In the genomic region with DNA sequence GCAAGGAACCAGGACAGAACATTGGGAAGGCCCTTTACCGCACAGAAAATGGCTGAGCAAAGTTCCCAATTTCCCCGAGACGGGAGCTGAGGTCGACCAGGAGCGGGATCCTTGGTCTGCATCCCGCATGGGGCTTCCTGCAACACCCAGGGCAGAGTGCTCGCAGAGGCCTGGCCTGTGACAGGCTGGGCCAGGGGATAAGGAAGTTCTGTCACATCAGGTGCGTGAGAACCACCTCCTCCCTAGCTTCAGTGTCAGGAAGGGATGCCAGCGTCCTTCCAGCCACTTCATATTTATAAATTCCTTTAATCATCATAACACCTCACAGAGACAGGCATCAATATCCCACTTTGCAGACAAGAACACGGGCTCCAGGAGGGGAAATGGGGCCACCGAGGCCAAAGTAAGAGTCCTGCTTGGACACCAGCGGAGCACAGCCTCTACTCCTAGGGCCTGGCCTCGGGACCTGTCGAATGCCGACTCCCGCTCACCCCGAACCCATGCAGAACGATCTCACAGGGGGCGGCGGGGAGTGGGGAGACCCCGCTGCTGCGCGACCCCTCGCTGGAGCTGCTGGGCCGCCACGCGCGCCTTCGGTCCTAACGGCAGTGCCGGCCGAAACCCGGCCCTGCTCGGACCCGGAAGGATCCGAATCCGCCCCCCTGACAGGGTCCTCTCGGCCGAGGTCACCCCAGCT, we compare ENCODE assay signal across 8 cellular contexts. TPM values are rescaled to one million over a fixed set of nuclear protein-coding genes. Genes with fewer than 3 reads are reported as not detected.
A peak's percentile ranks its signal among the peaks of the same experiment; 100 is the strongest.
DNase-seq lines count a peak whose midpoint lies in the region; ATAC-seq, FAIRE-seq and TF ChIP-seq lines count a peak whose summit lies in the region.

No MANE protein-coding gene starts in this region.

- no peaks in the 10 kb centered on the region for H3K9me2 ChIP-seq in MM.1S (replicated peaks; ENCODE audit: insufficient read depth, low read length)

- H3K9ac ChIP-seq in MM.1S (ENCODE audit: low read length) (peak overlapping the region; percentile 98), K562 (ENCODE audit: insufficient read depth in 1 of 2, low read depth in 2 of 2, low read length in 2 of 2) (peak overlapping the region; percentile 97 to 98)

- H3K79me2 ChIP-seq in MM.1S (ENCODE audit: low read length) (peaks cover 60% of the 10 kb centered on the region), K562 (ENCODE audit: control insufficient read depth, insufficient read depth, low read length) (peaks cover 72% of the 10 kb centered on the region)

- ATAC-seq in GM18861 (IDR thresholded peaks at IDR 0.05; ENCODE audit: unreplicated experiment) (peak; percentile 14), K562 (peak; percentile 2)

- H3K4me3 ChIP-seq in MM.1S (ENCODE audit: low read length) (peak overlapping the region; percentile 97), K562 (peak overlapping the region; percentile 96), kidney epithelial cell (ENCODE audit: low read depth, low read length) (peak overlapping the region; percentile 90), suprapubic skin (peak overlapping the region; percentile 80)

- TF ChIP-seq POLR2A in K562 (conservative IDR thresholded peaks at IDR 0.05) (no peak), suprapubic skin (IDR thresholded peaks at IDR 0.05) (no peak)

- DNase-seq in 8988T = peak; percentile 70
- DNase-seq in MM.1S = no peak
- peak; percentile 37 to 50 (median 44) for DNase-seq in K562 (ENCODE audit: extremely low read depth in 1 of 4, low spot score in 3 of 4)
- DNase-seq in kidney epithelial cell (ENCODE audit: low read depth) = no peak
- peak; percentile 80 to 81 for DNase-seq in suprapubic skin (ENCODE audit: low spot score in 2 of 2)
- no peak for DNase-seq in kidney glomerular epithelial cell (lab: John Stamatoyannopoulos, UW)
- DNase-seq in NCI-H2081 (lab: John Stamatoyannopoulos, UW) = no peak

- H2AFZ ChIP-seq in MM.1S (ENCODE audit: low read length) (peak overlapping the region; percentile 52; the same call in 1 of the 2 replicates), K562 (ENCODE audit: low read depth, low read length) (no peak overlapping the region)

- no peak for TF ChIP-seq RAD21 in K562 (CRISPR knock-in tag; conservative IDR thresholded peaks at IDR 0.05 in 1 of 2, IDR thresholded peaks at IDR 0.05 in 1 of 2)

- H3K36me3 ChIP-seq in MM.1S (replicated peaks; ENCODE audit: insufficient read depth, low read length) (peaks cover 9% of the 10 kb centered on the region; the same call in 1 of the 2 replicates), K562 (ENCODE audit: control insufficient read depth, insufficient read depth, low read length) (peaks cover 71% of the 10 kb centered on the region), kidney epithelial cell (ENCODE audit: control insufficient read depth, insufficient read depth, low read length) (peaks cover 11% of the 10 kb centered on the region), suprapubic skin (peaks cover 53% of the 10 kb centered on the region)

- no peaks in the 10 kb centered on the region; the same call in 1 of the 2 replicates for H4K20me1 ChIP-seq in MM.1S (ENCODE audit: insufficient read depth, low read length)
- peaks cover 44% of the 10 kb centered on the region for H4K20me1 ChIP-seq in K562 (replicated peaks; ENCODE audit: control insufficient read depth, insufficient read depth, low read length)

- no peak for TF ChIP-seq EP300 in K562 (IDR thresholded peaks at IDR 0.05; ENCODE audit: low read length)
- no peak for TF ChIP-seq EP300 in suprapubic skin (IDR thresholded peaks at IDR 0.05)

- WGBS in K562 (ENCODE audit: insufficient coverage, low coverage, missing lambda C conversion rate) = under 1% methylated on average over 28 of the region's 39 CpGs
- WGBS in suprapubic skin = 0% methylated on average over 11 of the region's 39 CpGs

- H3K27me3 ChIP-seq in MM.1S (replicated peaks; ENCODE audit: insufficient read depth, low read length) (no peaks in the 10 kb centered on the region), K562 (ENCODE audit: control insufficient read depth in 2 of 2, insufficient read depth in 2 of 2, low read length in 2 of 2) (no peaks in the 10 kb centered on the region; a peak in 1 of 5 replicates), kidney epithelial cell (ENCODE audit: control insufficient read depth, insufficient read depth, low read length) (no peaks in the 10 kb centered on the region), suprapubic skin (no peaks in the 10 kb centered on the region)

- intact Hi-C loops in K562 (cut with micrococcal nuclease) = loop anchor here (2.0 kb wide), 1 partner anchor 30 kb away; a partner anchor contains a TSS

- in situ Hi-C loops in K562 (cut with MboI) = no loop called here

- TSS peak; percentile 39 for BruUV-seq in K562 (replicated peaks; lab: Mats Ljungman, UMichigan)

- POLR2A ChIA-PET in K562 (lab: Yijun Ruan, JAX) = interaction anchor here (0.6 to 3.1 kb wide), 29 partner anchors 9 to 305 kb away, joined by 3 to 63 read pairs (median 4); no protein-coding TSS in a partner anchor

- no peak for FAIRE-seq in K562 (lab: Jason Lieb, UNC)

- peaks cover 10% of the 10 kb centered on the region for H3F3A ChIP-seq in MM.1S (ENCODE audit: insufficient read depth, low read length)

- CTCF ChIA-PET in K562 (lab: Yijun Ruan, JAX; ENCODE audit: low intra/inter-chr PET ratio) = no interaction called here

- H3K9me3 ChIP-seq in MM.1S (replicated peaks; ENCODE audit: insufficient read depth, low read length) (no peaks in the 10 kb centered on the region), K562 (replicated peaks; ENCODE audit: control insufficient read depth, insufficient read depth, low read depth, low read length) (no peaks in the 10 kb centered on the region), suprapubic skin (no peaks in the 10 kb centered on the region)

- H3K4me2 ChIP-seq in MM.1S (ENCODE audit: low read depth, low read length) = peak overlapping the region; percentile 72
- H3K4me2 ChIP-seq in K562 (ENCODE audit: insufficient read depth, low read length) = peak overlapping the region; percentile 92

- H3K4me1 ChIP-seq in MM.1S (ENCODE audit: low read length) (peaks cover 16% of the 10 kb centered on the region), K562 (replicated peaks in 1 of 2; ENCODE audit: control insufficient read depth in 2 of 2, insufficient read depth in 2 of 2, low read length in 2 of 2) (peaks cover 35 to 55% of the 10 kb centered on the region in 2 experiments; a peak in 4 of 5 replicates), suprapubic skin (peaks cover 61% of the 10 kb centered on the region)

- H3K9me1 ChIP-seq in K562 (ENCODE audit: control insufficient read depth, insufficient read depth, low read length) = peaks cover 10% of the 10 kb centered on the region

- no peak for TF ChIP-seq CTCF in MM.1S (IDR thresholded peaks at IDR 0.05; ENCODE audit: low read length)
- no peak for TF ChIP-seq CTCF in K562 (IDR thresholded peaks at IDR 0.05 in 2 of 3, conservative IDR thresholded peaks at IDR 0.05 in 1 of 3; ENCODE audit: insufficient read depth in 2 of 3, low read depth in 1 of 3, low read length in 3 of 3)
- TF ChIP-seq CTCF in kidney epithelial cell (IDR thresholded peaks at IDR 0.05; ENCODE audit: insufficient read depth, low read length, poor library complexity, severe bottlenecking) = no peak
- no peak for TF ChIP-seq CTCF in suprapubic skin (IDR thresholded peaks at IDR 0.05)

- H3K27ac ChIP-seq in MM.1S (ENCODE audit: low read length) (peak overlapping the region; percentile 100; the same call in 1 of the 2 replicates), K562 (ENCODE audit: extremely low read depth, low read depth, low read length) (peak overlapping the region; percentile 93), suprapubic skin (peak overlapping the region; percentile 100)

RNA-seq across cellular contexts. Expression of a gene that starts 0.5 kb away (rescaled TPM):
- total RNA-seq in K562 (2011; cell fraction: chromatin; rRNA removed; ENCODE audit: low replicate concordance) = 168 and 375 TPM in 2 replicates
- 219 and 250 TPM in 2 replicates for total RNA-seq in K562 (2011; cell fraction: nucleolus; rRNA removed)
- 182 and 198 TPM in 2 replicates for total RNA-seq in K562 (2011; cell fraction: nucleoplasm; rRNA removed)
- total RNA-seq in K562 (2014; rRNA removed) (18.3 and 26.8 TPM in 2 replicates), K562 (2014; rRNA removed; fragmentation: Illumina TruSeq; extraction: Trizol) (12.6 and 18.8 TPM in 2 replicates), K562 (2015; rRNA removed; fragmentation: Illumina TruSeq; extraction: Trizol) (19.9 and 21.3 TPM in 2 replicates), K562 (2021) (55.9 and 59.7 TPM in 2 replicates), kidney epithelial cell (30.6 and 31.1 TPM in 2 replicates), suprapubic skin (10 to 100 TPM; 25.8 to 31.7 (median 27.9) TPM)
- polyA plus RNA-seq in K562 (2011; rRNA removed) (69.1 and 111 TPM in 2 replicates), K562 (2014; fragmentation: Illumina TruSeq; extraction: Trizol) (65.3 and 66.3 TPM in 2 replicates), K562 (2014; fragmentation: Nextera tagmentation; extraction: Ambion mirVana) (10 to 100 TPM in 1 of 2 experiments, 1 to 10 TPM in 1; 9.9 to 12.1 TPM), K562 (2014; rRNA removed) (41.1 and 49.5 TPM in 2 replicates)
- 133 and 146 TPM in 2 replicates for polyA plus RNA-seq in K562 (2011; cell fraction: cytosol; rRNA removed)
- 154 and 183 TPM in 2 replicates for polyA plus RNA-seq in K562 (2011; cell fraction: nucleus; rRNA removed)
- 42.7 and 71.4 TPM in 2 replicates for polyA plus RNA-seq in K562 (2012)
- 80.3 and 82.9 TPM in 2 replicates for polyA minus RNA-seq in K562 (2011; rRNA and poly(A)+ RNA removed)
- polyA minus RNA-seq in K562 (2011; cell fraction: cytosol; rRNA and poly(A)+ RNA removed) = 38.7 and 41.0 TPM in 2 replicates
- 94.4 and 132 TPM in 2 replicates for polyA minus RNA-seq in K562 (2011; cell fraction: nucleus; rRNA and poly(A)+ RNA removed)

RNA-seq across cellular contexts. Expression of a gene that starts 0.8 kb away (rescaled TPM):
- 113 and 349 TPM in 2 replicates for total RNA-seq in K562 (2011; cell fraction: chromatin; rRNA removed; ENCODE audit: low replicate concordance)
- total RNA-seq in K562 (2011; cell fraction: nucleolus; rRNA removed) = 221 and 252 TPM in 2 replicates
- total RNA-seq in K562 (2011; cell fraction: nucleoplasm; rRNA removed) = 129 and 148 TPM in 2 replicates
- total RNA-seq in K562 (2014; rRNA removed) (92.6 and 135 TPM in 2 replicates), K562 (2014; rRNA removed; fragmentation: Illumina TruSeq; extraction: Trizol) (43.5 and 50.6 TPM in 2 replicates), K562 (2015; rRNA removed; fragmentation: Illumina TruSeq; extraction: Trizol) (85.8 and 86.3 TPM in 2 replicates), K562 (2021) (103 and 108 TPM in 2 replicates), kidney epithelial cell (116 and 131 TPM in 2 replicates), suprapubic skin (10 to 100 TPM; 62.4 to 90.1 (median 80.9) TPM)
- polyA plus RNA-seq in K562 (2011; rRNA removed) (72.1 and 81.8 TPM in 2 replicates), K562 (2014; fragmentation: Illumina TruSeq; extraction: Trizol) (88.1 and 93.2 TPM in 2 replicates), K562 (2014; fragmentation: Nextera tagmentation; extraction: Ambion mirVana) (10 to 100 TPM; 10.7 to 13.6 TPM), K562 (2014; rRNA removed) (69.6 and 109 TPM in 2 replicates)
- 86.8 and 148 TPM in 2 replicates for polyA plus RNA-seq in K562 (2011; cell fraction: cytosol; rRNA removed)
- 298 and 428 TPM in 2 replicates for polyA plus RNA-seq in K562 (2011; cell fraction: nucleus; rRNA removed)
- polyA plus RNA-seq in K562 (2012) = 79.6 and 101 TPM in 2 replicates
- 54.7 and 72.9 TPM in 2 replicates for polyA minus RNA-seq in K562 (2011; rRNA and poly(A)+ RNA removed)
- 45.9 and 91.2 TPM in 2 replicates for polyA minus RNA-seq in K562 (2011; cell fraction: cytosol; rRNA and poly(A)+ RNA removed)
- 83.9 and 102 TPM in 2 replicates for polyA minus RNA-seq in K562 (2011; cell fraction: nucleus; rRNA and poly(A)+ RNA removed)

RNA-seq across cellular contexts. Expression of a gene that starts 13.8 kb away (rescaled TPM):
- not detected in 2 replicates for total RNA-seq in K562 (2011; cell fraction: chromatin; rRNA removed; ENCODE audit: low replicate concordance)
- total RNA-seq in K562 (2011; cell fraction: nucleolus; rRNA removed) = not detected in 2 replicates
- not detected in 2 replicates for total RNA-seq in K562 (2011; cell fraction: nucleoplasm; rRNA removed)
- not detected in 2 replicates for total RNA-seq in K562 (2014; rRNA removed)
- not detected in 2 replicates for total RNA-seq in K562 (2014; rRNA removed; fragmentation: Illumina TruSeq; extraction: Trizol)
- total RNA-seq in K562 (2015; rRNA removed; fragmentation: Illumina TruSeq; extraction: Trizol) = not detected in 2 replicates
- not detected in 2 replicates for total RNA-seq in K562 (2021)
- polyA plus RNA-seq in K562 (2011; rRNA removed) = not detected in 2 replicates
- polyA plus RNA-seq in K562 (2011; cell fraction: cytosol; rRNA removed) = not detected in 2 replicates
- polyA plus RNA-seq in K562 (2011; cell fraction: nucleus; rRNA removed) = not detected in 2 replicates
- polyA plus RNA-seq in K562 (2012) = not detected in 2 replicates
- polyA plus RNA-seq in K562 (2014; fragmentation: Illumina TruSeq; extraction: Trizol) = not detected in 2 replicates
- polyA plus RNA-seq in K562 (2014; fragmentation: Nextera tagmentation; extraction: Ambion mirVana) = not detected
- not detected in 2 replicates for polyA plus RNA-seq in K562 (2014; rRNA removed)
- polyA minus RNA-seq in K562 (2011; rRNA and poly(A)+ RNA removed) = not detected in 2 replicates
- polyA minus RNA-seq in K562 (2011; cell fraction: cytosol; rRNA and poly(A)+ RNA removed) = not detected in 2 replicates
- not detected in 2 replicates for polyA minus RNA-seq in K562 (2011; cell fraction: nucleus; rRNA and poly(A)+ RNA removed)
- not detected in 2 replicates for total RNA-seq in kidney epithelial cell
- not detected for total RNA-seq in suprapubic skin

RNA-seq across cellular contexts. Expression of a gene that starts 29.5 kb away (rescaled TPM):
- 63.3 and 67.6 TPM in 2 replicates for total RNA-seq in K562 (2011; cell fraction: chromatin; rRNA removed; ENCODE audit: low replicate concordance)
- 36.5 and 39.2 TPM in 2 replicates for total RNA-seq in K562 (2011; cell fraction: nucleolus; rRNA removed)
- total RNA-seq in K562 (2011; cell fraction: nucleoplasm; rRNA removed) = 42.6 and 50.4 TPM in 2 replicates
- total RNA-seq in K562 (2014; rRNA removed) (13.3 and 14.5 TPM in 2 replicates), K562 (2014; rRNA removed; fragmentation: Illumina TruSeq; extraction: Trizol) (8.6 and 8.7 TPM in 2 replicates), K562 (2015; rRNA removed; fragmentation: Illumina TruSeq; extraction: Trizol) (8.2 and 10.0 TPM in 2 replicates), K562 (2021) (14.9 and 15.2 TPM in 2 replicates), kidney epithelial cell (11.4 and 11.8 TPM in 2 replicates), suprapubic skin (10 to 100 TPM in 3 of 4 donors, 1 to 10 TPM in 1; 9.1 to 20.1 (median 13.3) TPM)
- polyA plus RNA-seq in K562 (2011; rRNA removed) (21.0 and 21.2 TPM in 2 replicates), K562 (2014; fragmentation: Illumina TruSeq; extraction: Trizol) (18.4 and 20.5 TPM in 2 replicates), K562 (2014; fragmentation: Nextera tagmentation; extraction: Ambion mirVana) (1 to 10 TPM; 1.9 to 2.9 TPM), K562 (2014; rRNA removed) (23.8 and 27.5 TPM in 2 replicates)
- polyA plus RNA-seq in K562 (2011; cell fraction: cytosol; rRNA removed) = 28.7 and 34.0 TPM in 2 replicates
- polyA plus RNA-seq in K562 (2011; cell fraction: nucleus; rRNA removed) = 35.7 and 37.1 TPM in 2 replicates
- polyA plus RNA-seq in K562 (2012) = 19.8 and 24.0 TPM in 2 replicates
- 15.4 and 17.4 TPM in 2 replicates for polyA minus RNA-seq in K562 (2011; rRNA and poly(A)+ RNA removed)
- 5.5 and 16.2 TPM in 2 replicates for polyA minus RNA-seq in K562 (2011; cell fraction: cytosol; rRNA and poly(A)+ RNA removed)
- polyA minus RNA-seq in K562 (2011; cell fraction: nucleus; rRNA and poly(A)+ RNA removed) = 10.7 and 13.6 TPM in 2 replicates

RNA-seq across cellular contexts. Expression of a gene that starts 30.1 kb away (rescaled TPM):
- 209 and 273 TPM in 2 replicates for total RNA-seq in K562 (2011; cell fraction: chromatin; rRNA removed; ENCODE audit: low replicate concordance)
- 153 and 159 TPM in 2 replicates for total RNA-seq in K562 (2011; cell fraction: nucleolus; rRNA removed)
- 172 and 176 TPM in 2 replicates for total RNA-seq in K562 (2011; cell fraction: nucleoplasm; rRNA removed)
- total RNA-seq in K562 (2014; rRNA removed) (279 and 309 TPM in 2 replicates), K562 (2014; rRNA removed; fragmentation: Illumina TruSeq; extraction: Trizol) (199 and 209 TPM in 2 replicates), K562 (2015; rRNA removed; fragmentation: Illumina TruSeq; extraction: Trizol) (176 and 185 TPM in 2 replicates), K562 (2021) (236 and 254 TPM in 2 replicates), kidney epithelial cell (131 and 150 TPM in 2 replicates), suprapubic skin (10 to 100 TPM; 70.3 to 97.8 (median 87.3) TPM)
- polyA plus RNA-seq in K562 (2011; rRNA removed) (225 and 267 TPM in 2 replicates), K562 (2014; fragmentation: Illumina TruSeq; extraction: Trizol) (225 and 237 TPM in 2 replicates), K562 (2014; fragmentation: Nextera tagmentation; extraction: Ambion mirVana) (100 to 1,000 TPM; 370 to 383 TPM), K562 (2014; rRNA removed) (292 and 304 TPM in 2 replicates)
- 208 and 225 TPM in 2 replicates for polyA plus RNA-seq in K562 (2011; cell fraction: cytosol; rRNA removed)
- polyA plus RNA-seq in K562 (2011; cell fraction: nucleus; rRNA removed) = 238 and 252 TPM in 2 replicates
- polyA plus RNA-seq in K562 (2012) = 146 and 216 TPM in 2 replicates
- 144 and 174 TPM in 2 replicates for polyA minus RNA-seq in K562 (2011; rRNA and poly(A)+ RNA removed)
- 61.1 and 89.0 TPM in 2 replicates for polyA minus RNA-seq in K562 (2011; cell fraction: cytosol; rRNA and poly(A)+ RNA removed)
- 54.5 and 75.3 TPM in 2 replicates for polyA minus RNA-seq in K562 (2011; cell fraction: nucleus; rRNA and poly(A)+ RNA removed)

Comparison
In these comparisons a context has a peak if more than half of its experiments do, and no peak if none do; other contexts are left out.
1. DNase-seq: peak in 8988T (single experiment), K562 (4 of 4) and suprapubic skin (2 of 2); none in MM.1S (single experiment), kidney epithelial cell (single experiment), kidney glomerular epithelial cell (single experiment) and NCI-H2081 (0 of 2).
2. Peak in every context shown above with its lines, with median percentiles within 50 percentile points of each other: H3K27ac ChIP-seq and H3K4me3 ChIP-seq.